19 cellular contexts compared by ENCODE assay signal in the genomic region with DNA sequence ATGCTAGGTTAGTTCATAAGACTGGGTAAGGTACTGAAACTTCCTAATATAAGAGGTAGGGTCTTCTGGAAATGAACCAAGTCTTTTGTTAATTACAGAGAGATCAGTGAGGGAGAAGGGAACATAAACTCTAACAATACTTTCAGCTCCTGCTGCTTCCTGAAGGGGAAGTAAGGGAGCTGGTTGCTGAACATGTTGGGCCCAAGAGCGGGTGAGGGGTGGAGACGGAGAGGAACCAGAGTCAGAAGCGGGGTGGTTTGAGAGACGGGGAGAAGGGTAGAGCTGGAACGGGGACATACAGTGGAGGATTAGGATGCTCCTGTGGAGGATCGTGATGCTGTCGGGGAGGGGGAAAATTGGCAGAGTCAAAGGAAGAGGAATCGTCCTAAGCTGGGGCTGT.
"Had no signal": no experiment of that assay in that cellular context is flagged by ENCODE, and none has a peak within 500 bp of the region (broad histone marks: within the 10 kb centered on the region; RNA-seq: fewer than 3 reads in every experiment).

No MANE protein-coding gene starts in this region.

- DNase-seq: activated CD4-positive, alpha-beta T cell treated with anti-CD3 and anti-CD28 coated beads for 4 hours; activated CD8-positive, alpha-beta memory T cell treated with anti-CD3 and anti-CD28 coated beads, Interleukin-2, amount 50 U/mL, for 48 hours; activated CD8-positive, alpha-beta T cell treated with anti-CD3 and anti-CD28 coated beads, Interleukin-2, amount 10 ng/mL, durations not matched to agents 7 days and 5 days; effector CD8-positive, alpha-beta T cell; gastrocnemius medialis; heart right ventricle; left ventricle myocardium inferior; mesenchymal stem cell; nephron progenitor cell; ovary; stimulated activated CD4-positive, alpha-beta T cell treated with anti-CD3 and anti-CD28 coated beads, Interleukin-4, amount 100 ng/mL, for 1 hour; stimulated activated CD8-positive, alpha-beta memory T cell treated with anti-CD3 and anti-CD28 coated beads, Interleukin-4, amount 100 ng/mL, for 48 hours; T1000; WERI-Rb-1 had no signal

- ATAC-seq: activated CD8-positive, alpha-beta T cell treated with anti-CD3 and anti-CD28 coated beads, Interleukin-2, amount 10 ng/mL, durations not matched to agents 7 days and 5 days; gastrocnemius medialis had no signal

- H3K9me3 Mint-ChIP-seq: activated naive CD4-positive, alpha-beta T cell treated with anti-CD3 and anti-CD28 coated beads, Interleukin-2, amount 50 U/mL, for 24 hours; stimulated activated naive CD8-positive, alpha-beta T cell treated with anti-CD3 and anti-CD28 coated beads, Interleukin-15, Interleukin-2, amounts not matched to agents 100 ng/mL and 50 ng/mL, for 24 hours had no signal

- H3K27ac ChIP-seq: coronary artery, epithelial cell of prostate, gastrocnemius medialis, left ventricle myocardium inferior, ovary, WERI-Rb-1 had no signal

- H3K36me3 Mint-ChIP-seq: activated naive CD4-positive, alpha-beta T cell treated with anti-CD3 and anti-CD28 coated beads, Interleukin-2, amount 50 U/mL, for 24 hours had no signal

- H3K4me3 ChIP-seq: coronary artery, gastrocnemius medialis, heart right ventricle, left ventricle myocardium inferior, ovary had no signal

- H3K4me3 Mint-ChIP-seq: activated CD8-positive, alpha-beta T cell treated with anti-CD3 and anti-CD28 coated beads, Interleukin-2, amount 10 ng/mL, durations not matched to agents 7 days and 5 days; activated naive CD4-positive, alpha-beta T cell treated with anti-CD3 and anti-CD28 coated beads, Interleukin-2, amount 50 U/mL, for 24 hours; nephron progenitor cell; stimulated activated naive CD8-positive, alpha-beta T cell treated with anti-CD3 and anti-CD28 coated beads, Interleukin-15, Interleukin-2, amounts not matched to agents 100 ng/mL and 50 ng/mL, for 24 hours had no signal

- H3K27me3 ChIP-seq: gastrocnemius medialis, heart right ventricle, ovary had no signal

- H3K27ac Mint-ChIP-seq: activated CD8-positive, alpha-beta T cell treated with anti-CD3 and anti-CD28 coated beads, Interleukin-2, amount 10 ng/mL, durations not matched to agents 7 days and 5 days; activated naive CD4-positive, alpha-beta T cell treated with anti-CD3 and anti-CD28 coated beads, Interleukin-2, amount 50 U/mL, for 24 hours; nephron progenitor cell; stimulated activated naive CD8-positive, alpha-beta T cell treated with anti-CD3 and anti-CD28 coated beads, Interleukin-15, Interleukin-2, amounts not matched to agents 100 ng/mL and 50 ng/mL, for 24 hours had no signal

- H3K9me3 ChIP-seq: gastrocnemius medialis, heart right ventricle, left ventricle myocardium inferior, ovary had no signal

- FAIRE-seq: islet of Langerhans had no signal

- H3K27me3 Mint-ChIP-seq: activated naive CD4-positive, alpha-beta T cell treated with anti-CD3 and anti-CD28 coated beads, Interleukin-2, amount 50 U/mL, for 24 hours; stimulated activated naive CD8-positive, alpha-beta T cell treated with anti-CD3 and anti-CD28 coated beads, Interleukin-15, Interleukin-2, amounts not matched to agents 100 ng/mL and 50 ng/mL, for 24 hours had no signal

- H3K36me3 ChIP-seq: gastrocnemius medialis, heart right ventricle, left ventricle myocardium inferior, ovary, WERI-Rb-1 had no signal
